Comparison of ENCODE assay signal across 8 cellular contexts in genomic region chr9:5628183-5628529, GRCh38. TPM values are rescaled to one million over a fixed set of nuclear protein-coding genes. Genes with fewer than 3 reads are reported as not detected.
DNase-seq lines count a peak whose midpoint lies in the region; ATAC-seq and TF ChIP-seq lines count a peak whose summit lies in the region.

No MANE protein-coding gene starts in this region.

- ATAC-seq in GM21737 (IDR thresholded peaks at IDR 0.05; ENCODE audit: unreplicated experiment): no peak

- H3K27ac ChIP-seq in VCaP (peak overlapping the region; percentile 92), skin epidermis (peak overlapping the region; percentile 55 to 99 (median 96))

- TF ChIP-seq CTCF in VCaP (conservative IDR thresholded peaks at IDR 0.05): no peak
- TF ChIP-seq CTCF in glutamatergic neuron (IDR thresholded peaks at IDR 0.05; ENCODE audit: partially characterized antibody, unreplicated experiment): no peak

- peak; percentile 16 for DNase-seq in H7
- DNase-seq in glutamatergic neuron: no peak
- no peak for DNase-seq in GOT3 (lab: John Stamatoyannopoulos, UW)
- DNase-seq in DMS53 treated with DMSO at 0.1 percent for 48 hours (lab: John Stamatoyannopoulos, UW; ENCODE audit: unreplicated experiment): no peak
- no peak for DNase-seq in NCI-H2196 (lab: John Stamatoyannopoulos, UW; ENCODE audit: unreplicated experiment)

- peaks cover 5% of the 10 kb centered on the region for H3K4me1 Mint-ChIP-seq in glutamatergic neuron (ENCODE audit: low read depth, unreplicated experiment)

- peak overlapping the region; percentile 79 for H3K27ac Mint-ChIP-seq in glutamatergic neuron (ENCODE audit: unreplicated experiment)

- peaks cover 2% of the 10 kb centered on the region for H3K27me3 Mint-ChIP-seq in glutamatergic neuron (ENCODE audit: unreplicated experiment)

- no peaks in the 10 kb centered on the region for H3K27me3 ChIP-seq in H7 (ENCODE audit: control insufficient read depth, insufficient read depth, low read length)

- H3K9me3 Mint-ChIP-seq in glutamatergic neuron (ENCODE audit: unreplicated experiment): peaks cover 2% of the 10 kb centered on the region

- no peaks in the 10 kb centered on the region for H3K36me3 Mint-ChIP-seq in glutamatergic neuron (ENCODE audit: unreplicated experiment)

- peak overlapping the region; percentile 91 for H3K4me3 ChIP-seq in H7 (ENCODE audit: insufficient read depth, low read depth, low read length)
- H3K4me3 ChIP-seq in skin epidermis: peak overlapping the region; percentile 76 to 100 (median 98)

- peak overlapping the region; percentile 89 for H3K4me3 Mint-ChIP-seq in glutamatergic neuron (ENCODE audit: unreplicated experiment)

- H3K36me3 ChIP-seq in H7 (replicated peaks; ENCODE audit: control insufficient read depth, insufficient read depth, low read length): no peaks in the 10 kb centered on the region

RNA-seq across cellular contexts. Expression of gene RIC1, which starts 0.8 kb away (rescaled TPM):
- total RNA-seq in H7 (2014; rRNA removed; shearing (Covaris generic)): 19.9 and 20.9 TPM in 2 replicates
- 9.7 TPM for total RNA-seq in glutamatergic neuron (ENCODE audit: unreplicated experiment)
